23 cellular contexts compared by ENCODE assay signal in the genomic region with DNA sequence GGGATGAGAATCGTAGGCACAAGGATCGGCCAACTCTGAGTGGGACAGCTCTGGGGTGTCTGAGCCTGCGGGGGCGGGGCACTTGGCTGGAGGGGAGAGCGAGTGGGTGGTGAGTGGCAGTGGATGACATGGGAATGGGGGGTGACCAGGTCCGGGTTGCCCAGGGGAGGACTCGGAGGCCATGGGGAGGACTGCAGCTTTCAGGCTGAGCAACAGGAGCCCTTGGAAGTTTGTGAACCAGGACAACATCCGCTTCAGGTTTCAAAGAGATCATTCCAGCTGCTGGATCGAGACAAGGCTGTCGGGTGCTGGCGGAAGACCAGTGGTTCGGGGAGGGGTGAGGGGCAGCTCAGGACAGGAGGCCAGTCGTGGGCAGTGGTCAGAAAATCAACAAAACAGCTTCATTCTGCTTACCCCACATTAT.
DNase-seq lines count a peak whose midpoint lies in the region; ATAC-seq and TF ChIP-seq lines count a peak whose summit lies in the region.
"Had no signal": no experiment of that assay in that cellular context is flagged by ENCODE, and none has a peak within 500 bp of the region (broad histone marks: within the 10 kb centered on the region; RNA-seq: fewer than 3 reads in every experiment).

No MANE protein-coding gene starts in this region.

- no peak for DNase-seq in activated naive CD8-positive, alpha-beta T cell treated with anti-CD3 and anti-CD28 coated beads, Interleukin-2, amount 50 U/mL, for 24 hours
- no peak for DNase-seq in activated naive CD8-positive, alpha-beta T cell treated with anti-CD3 and anti-CD28 coated beads, Interleukin-2, amount 10 ng/mL, durations not matched to agents 7 days and 5 days
- DNase-seq in nephron progenitor cell (no peak), C1 segment of cervical spinal cord (lab: John Stamatoyannopoulos, UW) (no peak), left lung (no peak)
- DNase-seq: activated CD8-positive, alpha-beta memory T cell treated with anti-CD3 and anti-CD28 coated beads for 24 hours; activated T-cell treated with anti-CD3 and anti-CD28 coated beads, Interleukin-2, amount 50 U/mL, for 48 hours; amygdala; caudate nucleus; CD4-positive, alpha-beta memory T cell; DMS153; H7; KG1; left colon; naive B cell; NCI-H1436; NCI-H2171 treated with DMSO at 0.1 percent for 48 hours; NCI-H524 treated with DMSO at 0.1 percent for 48 hours; uterus had no signal

- no peaks in the 10 kb centered on the region for H3K36me3 Mint-ChIP-seq in activated naive CD8-positive, alpha-beta T cell
- H3K36me3 Mint-ChIP-seq in activated naive CD8-positive, alpha-beta T cell treated with anti-CD3 and anti-CD28 coated beads, Interleukin-2, amount 50 U/mL, for 24 hours (ENCODE audit: low read depth) = no peaks in the 10 kb centered on the region
- H3K36me3 Mint-ChIP-seq in activated naive CD8-positive, alpha-beta T cell treated with anti-CD3 and anti-CD28 coated beads, Interleukin-2, amount 10 ng/mL, durations not matched to agents 7 days and 5 days = no peaks in the 10 kb centered on the region
- no peaks in the 10 kb centered on the region for H3K36me3 Mint-ChIP-seq in nephron progenitor cell (ENCODE audit: low read depth)
- H3K36me3 Mint-ChIP-seq: CD4-positive, alpha-beta memory T cell; naive B cell had no signal

- peaks cover 0 to 24% of the 10 kb centered on the region in 2 donors for H3K4me1 ChIP-seq in left lung
- H3K4me1 ChIP-seq: uterus had no signal

- no peak overlapping the region for H3K4me3 ChIP-seq in left lung
- H3K4me3 ChIP-seq: SJSA1, uterus had no signal

- H3K9me3 Mint-ChIP-seq in activated naive CD8-positive, alpha-beta T cell (ENCODE audit: low read depth) = no peaks in the 10 kb centered on the region
- H3K9me3 Mint-ChIP-seq in activated naive CD8-positive, alpha-beta T cell treated with anti-CD3 and anti-CD28 coated beads, Interleukin-2, amount 50 U/mL, for 24 hours = no peaks in the 10 kb centered on the region
- H3K9me3 Mint-ChIP-seq in activated naive CD8-positive, alpha-beta T cell treated with anti-CD3 and anti-CD28 coated beads, Interleukin-2, amount 10 ng/mL, durations not matched to agents 7 days and 5 days = no peaks in the 10 kb centered on the region
- no peaks in the 10 kb centered on the region for H3K9me3 Mint-ChIP-seq in nephron progenitor cell
- H3K9me3 Mint-ChIP-seq: naive B cell had no signal

- no peaks in the 10 kb centered on the region for H3K27me3 Mint-ChIP-seq in activated naive CD8-positive, alpha-beta T cell
- H3K27me3 Mint-ChIP-seq in activated naive CD8-positive, alpha-beta T cell treated with anti-CD3 and anti-CD28 coated beads, Interleukin-2, amount 50 U/mL, for 24 hours = no peaks in the 10 kb centered on the region
- no peaks in the 10 kb centered on the region for H3K27me3 Mint-ChIP-seq in activated naive CD8-positive, alpha-beta T cell treated with anti-CD3 and anti-CD28 coated beads, Interleukin-2, amount 10 ng/mL, durations not matched to agents 7 days and 5 days
- H3K27me3 Mint-ChIP-seq in nephron progenitor cell (ENCODE audit: low read depth, poor library complexity) = peaks cover 5% of the 10 kb centered on the region
- H3K27me3 Mint-ChIP-seq: CD4-positive, alpha-beta memory T cell; naive B cell had no signal

- H3K36me3 ChIP-seq in left lung = no peaks in the 10 kb centered on the region
- H3K36me3 ChIP-seq: SJSA1, uterus, WERI-Rb-1 had no signal

- H3K27me3 ChIP-seq in left lung = no peaks in the 10 kb centered on the region
- H3K27me3 ChIP-seq: SJSA1, uterus had no signal

- intact Hi-C loops in left lung (cut with DNase I) = no loop called here

- no peaks in the 10 kb centered on the region for H3K9me3 ChIP-seq in left lung
- H3K9me3 ChIP-seq: SJSA1, uterus had no signal

- ATAC-seq in activated naive CD8-positive, alpha-beta T cell treated with anti-CD3 and anti-CD28 coated beads, Interleukin-2, amount 50 U/mL, for 24 hours = no peak
- no peak for ATAC-seq in activated naive CD8-positive, alpha-beta T cell treated with anti-CD3 and anti-CD28 coated beads, Interleukin-2, amount 10 ng/mL, durations not matched to agents 7 days and 5 days (ENCODE audit: low read depth)
- ATAC-seq in GM18502 (IDR thresholded peaks at IDR 0.05; ENCODE audit: poor library complexity, unreplicated experiment) (no peak), left lung (no peak)
- ATAC-seq: left colon had no signal

- TF ChIP-seq CTCF in nephron progenitor cell (IDR thresholded peaks at IDR 0.05) (no peak), left lung (IDR thresholded peaks at IDR 0.05) (no peak)

- H3K4me3 Mint-ChIP-seq in activated naive CD8-positive, alpha-beta T cell = no peak overlapping the region
- H3K4me3 Mint-ChIP-seq in activated naive CD8-positive, alpha-beta T cell treated with anti-CD3 and anti-CD28 coated beads, Interleukin-2, amount 50 U/mL, for 24 hours = no peak overlapping the region
- H3K4me3 Mint-ChIP-seq in activated naive CD8-positive, alpha-beta T cell treated with anti-CD3 and anti-CD28 coated beads, Interleukin-2, amount 10 ng/mL, durations not matched to agents 7 days and 5 days = no peak overlapping the region
- no peak overlapping the region for H3K4me3 Mint-ChIP-seq in nephron progenitor cell
- H3K4me3 Mint-ChIP-seq: CD4-positive, alpha-beta memory T cell; naive B cell had no signal

- H3K27ac ChIP-seq in left lung = no peak overlapping the region
- H3K27ac ChIP-seq: SJSA1, uterus, WERI-Rb-1 had no signal

- peak overlapping the region; percentile 34 for H3K27ac Mint-ChIP-seq in activated naive CD8-positive, alpha-beta T cell
- no peak overlapping the region for H3K27ac Mint-ChIP-seq in activated naive CD8-positive, alpha-beta T cell treated with anti-CD3 and anti-CD28 coated beads, Interleukin-2, amount 50 U/mL, for 24 hours
- H3K27ac Mint-ChIP-seq in activated naive CD8-positive, alpha-beta T cell treated with anti-CD3 and anti-CD28 coated beads, Interleukin-2, amount 10 ng/mL, durations not matched to agents 7 days and 5 days = peak overlapping the region; percentile 6
- peak overlapping the region; percentile 80 for H3K27ac Mint-ChIP-seq in nephron progenitor cell

- H3K4me1 Mint-ChIP-seq in activated naive CD8-positive, alpha-beta T cell (ENCODE audit: low read depth) = peaks cover 34% of the 10 kb centered on the region
- peaks cover 44% of the 10 kb centered on the region for H3K4me1 Mint-ChIP-seq in activated naive CD8-positive, alpha-beta T cell treated with anti-CD3 and anti-CD28 coated beads, Interleukin-2, amount 50 U/mL, for 24 hours
- H3K4me1 Mint-ChIP-seq in activated naive CD8-positive, alpha-beta T cell treated with anti-CD3 and anti-CD28 coated beads, Interleukin-2, amount 10 ng/mL, durations not matched to agents 7 days and 5 days = peaks cover 35% of the 10 kb centered on the region
- peaks cover 90% of the 10 kb centered on the region for H3K4me1 Mint-ChIP-seq in nephron progenitor cell

- POLR2A ChIA-PET in activated naive CD8-positive, alpha-beta T cell treated with anti-CD3 and anti-CD28 coated beads, Interleukin-2, amount 10 ng/mL, durations not matched to agents 7 days and 5 days (lab: Charles Lee) = no interaction called here
